27 cellular contexts compared by ENCODE assay signal in the genomic region with DNA sequence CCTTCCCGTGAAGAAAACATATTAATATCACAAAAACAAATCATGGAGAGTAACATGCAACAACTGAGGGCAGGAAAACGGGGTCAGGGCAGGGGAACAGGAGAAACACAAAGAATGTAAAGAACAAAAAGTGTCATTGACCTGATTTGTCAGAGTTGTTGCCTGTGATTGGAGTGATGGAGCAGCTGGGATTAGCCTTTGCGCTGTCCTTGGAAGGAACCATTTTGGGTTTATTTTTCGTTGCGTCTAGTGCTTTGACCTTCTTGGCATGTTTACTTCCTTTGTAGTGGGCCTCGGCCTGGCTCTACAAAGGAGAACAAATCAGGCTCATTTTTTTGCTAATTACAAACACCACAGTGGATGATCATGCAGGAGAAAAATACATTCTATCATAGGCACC.
"Had no signal": no experiment of that assay in that cellular context is flagged by ENCODE, and none has a peak within 500 bp of the region (broad histone marks: within the 10 kb centered on the region; RNA-seq: fewer than 3 reads in every experiment).

No MANE protein-coding gene starts in this region.

- H3K27ac Mint-ChIP-seq: nephron; neural progenitor cell; progenitor cell of endocrine pancreas; stimulated activated effector memory CD8-positive, alpha-beta T cell treated with anti-CD3 and anti-CD28 coated beads, Interleukin-12 subunit alpha, Interleukin-12 subunit beta, amount 100 ng/mL, for 72 hours; stimulated activated naive B cell treated with anti-CD40 and anti-IgM and Interleukin-4, amounts not matched to agents 10 μg/mL and 1 μg/mL and 100 μg/mL, for 72 hours; stimulated activated naive CD8-positive, alpha-beta T cell treated with anti-CD3 and anti-CD28 coated beads, Interleukin-15, Interleukin-2, amounts not matched to agents 100 ng/mL and 50 ng/mL, for 24 hours had no signal

- H2AFZ ChIP-seq: neural progenitor cell, parathyroid adenoma had no signal

- H3K9ac ChIP-seq: neural progenitor cell, parathyroid adenoma had no signal

- H3K4me3 ChIP-seq: neural progenitor cell, ovary, psoas muscle, right lobe of liver, sigmoid colon, stomach, thoracic aorta, thyroid gland, tibial nerve, upper lobe of left lung, vagina had no signal

- H3K4me3 Mint-ChIP-seq: nephron; neural progenitor cell; stimulated activated effector memory CD8-positive, alpha-beta T cell treated with anti-CD3 and anti-CD28 coated beads, Interleukin-12 subunit alpha, Interleukin-12 subunit beta, amount 100 ng/mL, for 72 hours; stimulated activated naive B cell treated with anti-CD40 and anti-IgM and Interleukin-4, amounts not matched to agents 10 μg/mL and 1 μg/mL and 100 μg/mL, for 72 hours; stimulated activated naive CD8-positive, alpha-beta T cell treated with anti-CD3 and anti-CD28 coated beads, Interleukin-15, Interleukin-2, amounts not matched to agents 100 ng/mL and 50 ng/mL, for 24 hours had no signal

- H3K27me3 Mint-ChIP-seq: progenitor cell of endocrine pancreas had no signal

- H3K4me1 ChIP-seq: neural progenitor cell, parathyroid adenoma, psoas muscle, right lobe of liver, sigmoid colon, tibial nerve, vagina had no signal

- DNase-seq: occipital lobe; ovary; posterior cingulate gyrus; psoas muscle; right cardiac atrium; right lobe of liver; sigmoid colon; small intestine; stimulated activated CD4-positive, alpha-beta T cell treated with anti-CD3 and anti-CD28 coated beads, Interleukin-15, amount 100 ng/mL, for 24 hours; stimulated activated CD4-positive, alpha-beta T cell treated with anti-CD3 and anti-CD28 coated beads, Interleukin-2, amount 100 ng/mL, for 24 hours; stimulated activated CD4-positive, alpha-beta T cell treated with anti-CD3 and anti-CD28 coated beads, Interleukin-2, amount 100 ng/mL, for 48 hours; stimulated activated CD4-positive, alpha-beta T cell treated with anti-CD3 and anti-CD28 coated beads, Interleukin-4, amount 100 ng/mL, for 24 hours; stimulated activated naive B cell treated with anti-CD40 and anti-IgM and Interleukin-4, amounts not matched to agents 10 μg/mL and 1 μg/mL and 100 μg/mL, for 72 hours; stimulated activated naive CD4-positive, alpha-beta T cell treated with Interleukin-2 at 50 U/mL for 16 hours; stomach; thyroid gland; trophoblast cell; upper lobe of left lung had no signal

- H3K27ac ChIP-seq: neural progenitor cell, ovary, parathyroid adenoma, psoas muscle, right lobe of liver, sigmoid colon, stomach, thoracic aorta, thyroid gland, tibial nerve, upper lobe of left lung, vagina had no signal

- ATAC-seq: psoas muscle; right cardiac atrium; right lobe of liver; stimulated activated effector memory CD8-positive, alpha-beta T cell treated with anti-CD3 and anti-CD28 coated beads, Interleukin-12 subunit alpha, Interleukin-12 subunit beta, amount 100 ng/mL, for 72 hours; stimulated activated naive B cell treated with anti-CD40 and anti-IgM and Interleukin-4, amounts not matched to agents 10 μg/mL and 1 μg/mL and 100 μg/mL, for 72 hours had no signal

- H3K9me3 ChIP-seq: ovary, psoas muscle, right lobe of liver, sigmoid colon, stomach, thoracic aorta, thyroid gland, tibial nerve, upper lobe of left lung, vagina had no signal

- H3K9me3 Mint-ChIP-seq: nephron; neural progenitor cell; stimulated activated naive B cell treated with anti-CD40 and anti-IgM and Interleukin-4, amounts not matched to agents 10 μg/mL and 1 μg/mL and 100 μg/mL, for 72 hours; stimulated activated naive CD8-positive, alpha-beta T cell treated with anti-CD3 and anti-CD28 coated beads, Interleukin-15, Interleukin-2, amounts not matched to agents 100 ng/mL and 50 ng/mL, for 24 hours had no signal

- H3K36me3 ChIP-seq: neural progenitor cell, ovary, sigmoid colon, stomach, thoracic aorta, thyroid gland, tibial nerve, upper lobe of left lung, vagina had no signal

- H3K36me3 Mint-ChIP-seq: neural progenitor cell; stimulated activated effector memory CD8-positive, alpha-beta T cell treated with anti-CD3 and anti-CD28 coated beads, Interleukin-12 subunit alpha, Interleukin-12 subunit beta, amount 100 ng/mL, for 72 hours; stimulated activated naive B cell treated with anti-CD40 and anti-IgM and Interleukin-4, amounts not matched to agents 10 μg/mL and 1 μg/mL and 100 μg/mL, for 72 hours had no signal

- H3K4me2 ChIP-seq: neural progenitor cell had no signal

- H3K79me2 ChIP-seq: parathyroid adenoma had no signal

- H3K4me1 Mint-ChIP-seq: neural progenitor cell; stimulated activated effector memory CD8-positive, alpha-beta T cell treated with anti-CD3 and anti-CD28 coated beads, Interleukin-12 subunit alpha, Interleukin-12 subunit beta, amount 100 ng/mL, for 72 hours; stimulated activated naive B cell treated with anti-CD40 and anti-IgM and Interleukin-4, amounts not matched to agents 10 μg/mL and 1 μg/mL and 100 μg/mL, for 72 hours had no signal

- H3K27me3 ChIP-seq: neural progenitor cell, ovary, right lobe of liver, sigmoid colon, stomach, thyroid gland, tibial nerve, upper lobe of left lung, vagina had no signal
